ENCODE assay signal across 20 cellular contexts in genomic region chr17:20214807-20215206, GRCh38.
DNase-seq lines count a peak whose midpoint lies in the region; ATAC-seq and TF ChIP-seq lines count a peak whose summit lies in the region.
"Had no signal": no experiment of that assay in that cellular context is flagged by ENCODE, and none has a peak within 500 bp of the region (broad histone marks: within the 10 kb centered on the region; RNA-seq: fewer than 3 reads in every experiment).

No MANE protein-coding gene starts in this region.

- no peak overlapping the region for H3K4me2 ChIP-seq in mammary epithelial cell (ENCODE audit: insufficient read depth, low read depth, low read length)
- H3K4me2 ChIP-seq: BLaER1 treated with 17β-estradiol and CSF1 and Interleukin-3, amounts not matched to agents 10 nM and 100 nM had no signal

- H3K27ac ChIP-seq in cingulate gyrus (ENCODE audit: low read depth, low read length) (peak overlapping the region; percentile 58), temporal lobe (ENCODE audit: low read depth, low read length) (peak overlapping the region; percentile 60), mammary epithelial cell (ENCODE audit: insufficient read depth, low read depth, low read length) (no peak overlapping the region)
- H3K27ac ChIP-seq: BLaER1 treated with 17β-estradiol and CSF1 and Interleukin-3, amounts not matched to agents 10 nM and 100 nM had no signal

- no peak overlapping the region for H3K9ac ChIP-seq in mammary epithelial cell (ENCODE audit: insufficient read depth, low read length)
- H3K9ac ChIP-seq: BLaER1 treated with 17β-estradiol and CSF1 and Interleukin-3, amounts not matched to agents 10 nM and 100 nM had no signal

- BruUV-seq in mammary epithelial cell (replicated peaks; lab: Mats Ljungman, UMichigan): no TSS peak

- CTCF ChIA-PET in mammary epithelial cell (lab: Charles Lee; ENCODE audit: low non-redundant PET): no interaction called here

- intact Hi-C loops in mammary epithelial cell (cut with micrococcal nuclease): no loop called here

- H3K4me1 ChIP-seq in mammary epithelial cell (ENCODE audit: insufficient read depth, low read length): peaks cover 12% of the 10 kb centered on the region

- in situ Hi-C loops in mammary epithelial cell (cut with MboI; ENCODE audit: low sequenced_read_pairs in 2 of 2): loop anchor here in 1 of 2 donors (25.0 kb wide), 1 partner anchor 97 kb away; no protein-coding TSS in a partner anchor

- no peaks in the 10 kb centered on the region for H3K27me3 ChIP-seq in mammary epithelial cell (ENCODE audit: insufficient read depth, low read length)
- H3K27me3 ChIP-seq: BLaER1 treated with 17β-estradiol and CSF1 and Interleukin-3, amounts not matched to agents 10 nM and 100 nM had no signal

- H3K4me3 ChIP-seq in mammary epithelial cell (replicated peaks in 1 of 3; ENCODE audit: insufficient read depth in 1 of 3, low read depth in 2 of 3, low read length in 3 of 3): no peak overlapping the region
- H3K4me3 ChIP-seq: BLaER1 treated with 17β-estradiol and CSF1 and Interleukin-3, amounts not matched to agents 10 nM and 100 nM; GM12878 had no signal

- H4K20me1 ChIP-seq in mammary epithelial cell (ENCODE audit: insufficient read depth, low read length): no peaks in the 10 kb centered on the region

- DNase-seq in Kasumi-1 (lab: John Stamatoyannopoulos, UW) (peak; percentile 3 to 29), midbrain (lab: John Stamatoyannopoulos, UW) (peak; percentile 29), mammary epithelial cell (no peak), NCI-H1092 (lab: John Stamatoyannopoulos, UW) (no peak)
- DNase-seq: Caco-2; CD4-positive, alpha-beta memory T cell; DND-41; MV-4-11; NCI-H1694; NCI-H2081; NCI-H2171; NCI-H345; NCI-H524; NCI-H774; NK-92 treated with Interleukin-12 subunit alpha and Interleukin-12 subunit beta, amount 100 ng/mL, for 24 hours had no signal

- H3K9me3 ChIP-seq in mammary epithelial cell (replicated peaks; ENCODE audit: insufficient read depth, low read length): no peaks in the 10 kb centered on the region
- H3K9me3 ChIP-seq: Caco-2 had no signal

- TF ChIP-seq CTCF in mammary epithelial cell (conservative IDR thresholded peaks at IDR 0.05 in 1 of 2, IDR thresholded peaks at IDR 0.05 in 1 of 2; ENCODE audit: extremely low read depth in 1 of 2, insufficient read depth in 1 of 2, low read depth in 1 of 2, low read length in 2 of 2): no peak

- dilution Hi-C loops in mammary epithelial cell (cut with HindIII; ENCODE audit: low sequenced_read_pairs): no loop called here

- peaks cover 59% of the 10 kb centered on the region for H3K79me2 ChIP-seq in mammary epithelial cell (ENCODE audit: insufficient read depth, low read length)

- H2AFZ ChIP-seq in mammary epithelial cell (ENCODE audit: low read depth, low read length): no peak overlapping the region

- WGBS in mammary epithelial cell (ENCODE audit: low coverage, missing lambda C conversion rate): 91% methylated on average over 6 of the region's 7 CpGs

- peaks cover 2% of the 10 kb centered on the region for H3K36me3 ChIP-seq in mammary epithelial cell (ENCODE audit: insufficient read depth, low read length)

- no peak for ATAC-seq in GM21423 (IDR thresholded peaks at IDR 0.05; ENCODE audit: unreplicated experiment)
- ATAC-seq: GM12878 had no signal

Comparison
In these comparisons a context has a peak if more than half of its experiments do, and no peak if none do; other contexts are left out.
1. DNase-seq: peak in Kasumi-1 (2 of 2) and midbrain (single experiment); none in mammary epithelial cell (single experiment) and NCI-H1092 (single experiment).